In genomic region chr11:99571094-99571493, GRCh38 we compare ENCODE assay signal across 20 cellular contexts.
A peak's percentile ranks its signal among the peaks of the same experiment; 100 is the strongest.
DNase-seq lines count a peak whose midpoint lies in the region; ATAC-seq and TF ChIP-seq lines count a peak whose summit lies in the region.
"Had no signal": no experiment of that assay in that cellular context is flagged by ENCODE, and none has a peak within 500 bp of the region (broad histone marks: within the 10 kb centered on the region; RNA-seq: fewer than 3 reads in every experiment).

No MANE protein-coding gene starts in this region.

- ATAC-seq in GM18861 (IDR thresholded peaks at IDR 0.05; ENCODE audit: unreplicated experiment): peak; percentile 82
- ATAC-seq in GM19467 (IDR thresholded peaks at IDR 0.05; ENCODE audit: unreplicated experiment): peak; percentile 81
- peak; percentile 54 for ATAC-seq in HG02852 (IDR thresholded peaks at IDR 0.05; ENCODE audit: unreplicated experiment)
- ATAC-seq in HG03432 (IDR thresholded peaks at IDR 0.05; ENCODE audit: unreplicated experiment): peak; percentile 75
- ATAC-seq: heart left ventricle; naive thymus-derived CD4-positive, alpha-beta T cell had no signal

- in situ Hi-C loops in transverse colon (cut with MboI; ENCODE audit: low pct_ligation_motif_present in 1 of 4, low pct_unique_long_range_greater_than_20kb in 1 of 4, low sequenced_read_pairs in 3 of 4): no loop called here

- no peaks in the 10 kb centered on the region for H3K9me3 ChIP-seq in transverse colon

- no peak for DNase-seq in cerebellar nuclear complex (lab: John Stamatoyannopoulos, UW)
- DNase-seq in NCI-H2107 (lab: John Stamatoyannopoulos, UW): no peak
- no peak for DNase-seq in transverse colon
- no peak for DNase-seq in COLO829 (ENCODE audit: low spot score)
- DNase-seq: activated naive CD4-positive, alpha-beta T cell treated with Interleukin-2 at 50 U/mL for 16 hours; anterior cingulate cortex; CD4-positive, alpha-beta memory T cell; DND-41; GOT3; heart left ventricle; naive thymus-derived CD4-positive, alpha-beta T cell; NCI-H1436 treated with DMSO at 0.1 percent for 48 hours; stimulated activated CD4-positive, alpha-beta T cell treated with anti-CD3 and anti-CD28 coated beads, Interleukin-4, amount 100 ng/mL, for 4 hours; stimulated activated CD8-positive, alpha-beta memory T cell treated with anti-CD3 and anti-CD28 coated beads, Interleukin-4, amount 100 ng/mL, for 48 hours had no signal

- TF ChIP-seq EP300 in transverse colon (IDR thresholded peaks at IDR 0.05; ENCODE audit: low read depth): no peak

- H3K36me3 ChIP-seq in transverse colon: no peaks in the 10 kb centered on the region
- H3K36me3 ChIP-seq: heart left ventricle had no signal

- H3K27me3 ChIP-seq in transverse colon: no peaks in the 10 kb centered on the region
- H3K27me3 ChIP-seq: heart left ventricle had no signal

- no peaks in the 10 kb centered on the region for H3K4me1 ChIP-seq in transverse colon
- H3K4me1 ChIP-seq: heart left ventricle, parathyroid adenoma had no signal

- TF ChIP-seq CTCF in transverse colon (IDR thresholded peaks at IDR 0.05): no peak

- no peak for TF ChIP-seq POLR2A in transverse colon (IDR thresholded peaks at IDR 0.05)

- H3K27ac ChIP-seq in transverse colon: no peak overlapping the region
- H3K27ac ChIP-seq: heart left ventricle, parathyroid adenoma, skin epidermis had no signal

- intact Hi-C loops in transverse colon (cut with DNase I; ENCODE audit: low total_unique reads): no loop called here

- 50% methylated on average over 2 of the region's 2 CpGs for WGBS in transverse colon (ENCODE audit: low coverage in 1 of 2), 2 donors

- no peak overlapping the region for H3K4me3 ChIP-seq in transverse colon
- H3K4me3 ChIP-seq: heart left ventricle, skin epidermis had no signal
